In the genomic region with DNA sequence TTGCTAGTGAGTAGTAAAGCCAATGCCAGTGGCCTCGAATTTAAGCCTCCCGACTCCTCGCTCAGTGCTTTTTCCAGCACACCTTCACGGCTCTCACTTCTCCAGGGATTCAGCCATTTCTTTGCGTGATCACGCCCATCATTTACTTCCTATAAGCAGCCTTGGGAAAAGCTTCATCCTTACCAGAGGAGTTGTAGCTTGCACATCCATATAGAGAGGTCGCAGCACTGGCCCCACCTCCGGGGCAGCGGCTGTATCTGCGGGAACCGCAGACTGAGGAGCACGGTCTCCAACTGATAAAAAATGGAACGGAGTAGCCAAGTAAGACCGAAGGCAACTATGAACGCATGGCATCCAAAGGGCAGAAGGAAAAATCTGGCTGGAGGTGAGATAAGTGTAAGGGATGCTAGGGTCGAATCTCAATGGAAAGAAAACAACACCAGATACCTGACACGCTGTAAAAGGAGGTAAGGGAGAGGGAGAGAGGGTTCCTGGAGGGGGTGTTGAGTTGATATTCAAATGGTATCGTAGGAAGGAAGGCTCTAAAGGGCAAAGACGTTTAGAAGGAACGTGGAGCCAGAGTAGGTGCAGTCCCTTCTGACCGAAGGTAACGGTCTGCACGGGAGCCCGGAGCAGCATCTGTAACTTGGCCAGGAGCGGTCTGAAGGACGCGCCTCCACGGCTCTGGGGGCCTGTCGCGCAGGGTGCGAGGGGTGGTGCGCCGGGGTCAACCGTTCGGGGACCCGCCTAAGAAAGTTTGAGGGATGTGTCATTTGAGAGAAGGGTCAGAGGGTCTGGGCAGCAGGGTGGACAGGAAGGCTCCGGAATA, we compare ENCODE assay signal across 2 cellular contexts.
TF ChIP-seq lines count a peak whose summit lies in the region.

No MANE protein-coding gene starts in this region.

TF ChIP-seq in HEK293, 187 proteins besides CTCF, POLR2A, EP300 and RAD21 (continues in another document):
- TF ChIP-seq, protein P1, sequence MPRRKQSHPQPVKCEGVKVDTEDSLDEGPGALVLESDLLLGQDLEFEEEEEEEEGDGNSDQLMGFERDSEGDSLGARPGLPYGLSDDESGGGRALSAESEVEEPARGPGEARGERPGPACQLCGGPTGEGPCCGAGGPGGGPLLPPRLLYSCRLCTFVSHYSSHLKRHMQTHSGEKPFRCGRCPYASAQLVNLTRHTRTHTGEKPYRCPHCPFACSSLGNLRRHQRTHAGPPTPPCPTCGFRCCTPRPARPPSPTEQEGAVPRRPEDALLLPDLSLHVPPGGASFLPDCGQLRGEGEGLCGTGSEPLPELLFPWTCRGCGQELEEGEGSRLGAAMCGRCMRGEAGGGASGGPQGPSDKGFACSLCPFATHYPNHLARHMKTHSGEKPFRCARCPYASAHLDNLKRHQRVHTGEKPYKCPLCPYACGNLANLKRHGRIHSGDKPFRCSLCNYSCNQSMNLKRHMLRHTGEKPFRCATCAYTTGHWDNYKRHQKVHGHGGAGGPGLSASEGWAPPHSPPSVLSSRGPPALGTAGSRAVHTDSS (tag by site-specific recombination; IDR thresholded peaks at IDR 0.05) = no peak
- TF ChIP-seq ZNF155 (tag by site-specific recombination; IDR thresholded peaks at IDR 0.05) (no peak), ZNF791 (tag by site-specific recombination; IDR thresholded peaks at IDR 0.05) (no peak), ZNF19 (tag by site-specific recombination; IDR thresholded peaks at IDR 0.05; ENCODE audit: low read depth) (no peak), KLF9 (tag by site-specific recombination; IDR thresholded peaks at IDR 0.05; ENCODE audit: low read depth) (peak; percentile 11; the same call in 1 of the 2 replicates), ZNF692 (tag by site-specific recombination; IDR thresholded peaks at IDR 0.05) (peak; percentile 48; the same call in 1 of the 2 replicates), ZNF785 (tag by site-specific recombination; IDR thresholded peaks at IDR 0.05) (no peak), ZNF16 (tag by site-specific recombination; IDR thresholded peaks at IDR 0.05; ENCODE audit: low read depth) (no peak), ZNF391 (tag by site-specific recombination; IDR thresholded peaks at IDR 0.05; ENCODE audit: borderline replicate concordance, low read depth) (no peak), ZNF121 (tag by site-specific recombination; IDR thresholded peaks at IDR 0.05) (no peak), ZNF624 (tag by site-specific recombination; IDR thresholded peaks at IDR 0.05) (no peak), ZFP41 (tag by site-specific recombination; IDR thresholded peaks at IDR 0.05; ENCODE audit: borderline replicate concordance) (no peak), ZNF677 (tag by site-specific recombination; IDR thresholded peaks at IDR 0.05) (no peak), ZBTB48 (tag by site-specific recombination; IDR thresholded peaks at IDR 0.05) (peak; percentile 69; the same call in 1 of the 2 replicates)
- TF ChIP-seq, protein P2, sequence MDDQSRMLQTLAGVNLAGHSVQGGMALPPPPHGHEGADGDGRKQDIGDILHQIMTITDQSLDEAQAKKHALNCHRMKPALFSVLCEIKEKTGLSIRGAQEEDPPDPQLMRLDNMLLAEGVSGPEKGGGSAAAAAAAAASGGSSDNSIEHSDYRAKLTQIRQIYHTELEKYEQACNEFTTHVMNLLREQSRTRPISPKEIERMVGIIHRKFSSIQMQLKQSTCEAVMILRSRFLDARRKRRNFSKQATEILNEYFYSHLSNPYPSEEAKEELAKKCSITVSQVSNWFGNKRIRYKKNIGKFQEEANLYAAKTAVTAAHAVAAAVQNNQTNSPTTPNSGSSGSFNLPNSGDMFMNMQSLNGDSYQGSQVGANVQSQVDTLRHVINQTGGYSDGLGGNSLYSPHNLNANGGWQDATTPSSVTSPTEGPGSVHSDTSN (CRISPR knock-in tag; IDR thresholded peaks at IDR 0.05) = no peak
- TF ChIP-seq, protein P3, sequence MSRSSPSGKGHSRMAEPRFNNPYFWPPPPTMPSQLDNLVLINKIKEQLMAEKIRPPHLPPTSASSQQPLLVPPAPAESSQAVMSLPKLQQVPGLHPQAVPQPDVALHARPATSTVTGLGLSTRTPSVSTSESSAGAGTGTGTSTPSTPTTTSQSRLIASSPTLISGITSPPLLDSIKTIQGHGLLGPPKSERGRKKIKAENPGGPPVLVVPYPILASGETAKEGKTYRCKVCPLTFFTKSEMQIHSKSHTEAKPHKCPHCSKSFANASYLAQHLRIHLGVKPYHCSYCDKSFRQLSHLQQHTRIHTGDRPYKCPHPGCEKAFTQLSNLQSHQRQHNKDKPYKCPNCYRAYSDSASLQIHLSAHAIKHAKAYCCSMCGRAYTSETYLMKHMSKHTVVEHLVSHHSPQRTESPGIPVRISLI (tag by site-specific recombination; IDR thresholded peaks at IDR 0.05) = no peak

TF ChIP-seq in HepG2, 621 proteins besides CTCF, POLR2A, EP300 and RAD21 (continues in another document):
- TF ChIP-seq, protein P4, sequence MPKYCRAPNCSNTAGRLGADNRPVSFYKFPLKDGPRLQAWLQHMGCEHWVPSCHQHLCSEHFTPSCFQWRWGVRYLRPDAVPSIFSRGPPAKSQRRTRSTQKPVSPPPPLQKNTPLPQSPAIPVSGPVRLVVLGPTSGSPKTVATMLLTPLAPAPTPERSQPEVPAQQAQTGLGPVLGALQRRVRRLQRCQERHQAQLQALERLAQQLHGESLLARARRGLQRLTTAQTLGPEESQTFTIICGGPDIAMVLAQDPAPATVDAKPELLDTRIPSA (CRISPR knock-in tag; IDR thresholded peaks at IDR 0.05; ENCODE audit: borderline replicate concordance) = no peak
- TF ChIP-seq, protein P5, sequence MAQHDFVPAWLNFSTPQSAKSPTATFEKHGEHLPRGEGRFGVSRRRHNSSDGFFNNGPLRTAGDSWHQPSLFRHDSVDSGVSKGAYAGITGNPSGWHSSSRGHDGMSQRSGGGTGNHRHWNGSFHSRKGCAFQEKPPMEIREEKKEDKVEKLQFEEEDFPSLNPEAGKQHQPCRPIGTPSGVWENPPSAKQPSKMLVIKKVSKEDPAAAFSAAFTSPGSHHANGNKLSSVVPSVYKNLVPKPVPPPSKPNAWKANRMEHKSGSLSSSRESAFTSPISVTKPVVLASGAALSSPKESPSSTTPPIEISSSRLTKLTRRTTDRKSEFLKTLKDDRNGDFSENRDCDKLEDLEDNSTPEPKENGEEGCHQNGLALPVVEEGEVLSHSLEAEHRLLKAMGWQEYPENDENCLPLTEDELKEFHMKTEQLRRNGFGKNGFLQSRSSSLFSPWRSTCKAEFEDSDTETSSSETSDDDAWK (CRISPR knock-in tag; IDR thresholded peaks at IDR 0.05) = no peak
- TF ChIP-seq, protein P6, sequence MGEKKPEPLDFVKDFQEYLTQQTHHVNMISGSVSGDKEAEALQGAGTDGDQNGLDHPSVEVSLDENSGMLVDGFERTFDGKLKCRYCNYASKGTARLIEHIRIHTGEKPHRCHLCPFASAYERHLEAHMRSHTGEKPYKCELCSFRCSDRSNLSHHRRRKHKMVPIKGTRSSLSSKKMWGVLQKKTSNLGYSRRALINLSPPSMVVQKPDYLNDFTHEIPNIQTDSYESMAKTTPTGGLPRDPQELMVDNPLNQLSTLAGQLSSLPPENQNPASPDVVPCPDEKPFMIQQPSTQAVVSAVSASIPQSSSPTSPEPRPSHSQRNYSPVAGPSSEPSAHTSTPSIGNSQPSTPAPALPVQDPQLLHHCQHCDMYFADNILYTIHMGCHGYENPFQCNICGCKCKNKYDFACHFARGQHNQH (CRISPR knock-in tag; IDR thresholded peaks at IDR 0.05) = no peak
- 0 out of 2 replicates have a peak, but pooled peaks have one; percentile 16 for TF ChIP-seq ZNF101 (CRISPR knock-in tag; IDR thresholded peaks at IDR 0.05; ENCODE audit: borderline replicate concordance, low read depth)
- TF ChIP-seq, protein P7, sequence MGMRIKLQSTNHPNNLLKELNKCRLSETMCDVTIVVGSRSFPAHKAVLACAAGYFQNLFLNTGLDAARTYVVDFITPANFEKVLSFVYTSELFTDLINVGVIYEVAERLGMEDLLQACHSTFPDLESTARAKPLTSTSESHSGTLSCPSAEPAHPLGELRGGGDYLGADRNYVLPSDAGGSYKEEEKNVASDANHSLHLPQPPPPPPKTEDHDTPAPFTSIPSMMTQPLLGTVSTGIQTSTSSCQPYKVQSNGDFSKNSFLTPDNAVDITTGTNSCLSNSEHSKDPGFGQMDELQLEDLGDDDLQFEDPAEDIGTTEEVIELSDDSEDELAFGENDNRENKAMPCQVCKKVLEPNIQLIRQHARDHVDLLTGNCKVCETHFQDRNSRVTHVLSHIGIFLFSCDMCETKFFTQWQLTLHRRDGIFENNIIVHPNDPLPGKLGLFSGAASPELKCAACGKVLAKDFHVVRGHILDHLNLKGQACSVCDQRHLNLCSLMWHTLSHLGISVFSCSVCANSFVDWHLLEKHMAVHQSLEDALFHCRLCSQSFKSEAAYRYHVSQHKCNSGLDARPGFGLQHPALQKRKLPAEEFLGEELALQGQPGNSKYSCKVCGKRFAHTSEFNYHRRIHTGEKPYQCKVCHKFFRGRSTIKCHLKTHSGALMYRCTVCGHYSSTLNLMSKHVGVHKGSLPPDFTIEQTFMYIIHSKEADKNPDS (CRISPR knock-in tag; IDR thresholded peaks at IDR 0.05) = no peak
- peak in 1 of 2 experiments; percentile 36; a peak in 1 of 4 replicates for TF ChIP-seq NR2F1 (CRISPR knock-in tag; IDR thresholded peaks at IDR 0.05)
- no peak for TF ChIP-seq RBAK (CRISPR knock-in tag; IDR thresholded peaks at IDR 0.05)
- peak; percentile 80 for TF ChIP-seq ZSCAN22 (CRISPR knock-in tag; IDR thresholded peaks at IDR 0.05)
- TF ChIP-seq, protein P2 (CRISPR knock-in tag; IDR thresholded peaks at IDR 0.05; ENCODE audit: borderline replicate concordance) = no peak
- no peak; the same call in 1 of the 2 replicates for TF ChIP-seq NFKB2 (CRISPR knock-in tag; IDR thresholded peaks at IDR 0.05; ENCODE audit: borderline replicate concordance)
- TF ChIP-seq, protein P8, sequence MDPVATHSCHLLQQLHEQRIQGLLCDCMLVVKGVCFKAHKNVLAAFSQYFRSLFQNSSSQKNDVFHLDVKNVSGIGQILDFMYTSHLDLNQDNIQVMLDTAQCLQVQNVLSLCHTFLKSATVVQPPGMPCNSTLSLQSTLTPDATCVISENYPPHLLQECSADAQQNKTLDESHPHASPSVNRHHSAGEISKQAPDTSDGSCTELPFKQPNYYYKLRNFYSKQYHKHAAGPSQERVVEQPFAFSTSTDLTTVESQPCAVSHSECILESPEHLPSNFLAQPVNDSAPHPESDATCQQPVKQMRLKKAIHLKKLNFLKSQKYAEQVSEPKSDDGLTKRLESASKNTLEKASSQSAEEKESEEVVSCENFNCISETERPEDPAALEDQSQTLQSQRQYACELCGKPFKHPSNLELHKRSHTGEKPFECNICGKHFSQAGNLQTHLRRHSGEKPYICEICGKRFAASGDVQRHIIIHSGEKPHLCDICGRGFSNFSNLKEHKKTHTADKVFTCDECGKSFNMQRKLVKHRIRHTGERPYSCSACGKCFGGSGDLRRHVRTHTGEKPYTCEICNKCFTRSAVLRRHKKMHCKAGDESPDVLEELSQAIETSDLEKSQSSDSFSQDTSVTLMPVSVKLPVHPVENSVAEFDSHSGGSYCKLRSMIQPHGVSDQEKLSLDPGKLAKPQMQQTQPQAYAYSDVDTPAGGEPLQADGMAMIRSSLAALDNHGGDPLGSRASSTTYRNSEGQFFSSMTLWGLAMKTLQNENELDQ (CRISPR knock-in tag; IDR thresholded peaks at IDR 0.05; ENCODE audit: borderline replicate concordance) = no peak
- TF ChIP-seq ZNF616 (CRISPR knock-in tag; IDR thresholded peaks at IDR 0.05; ENCODE audit: low read depth) = no peak; the same call in 1 of the 2 replicates
- TF ChIP-seq ZNF337 (CRISPR knock-in tag; IDR thresholded peaks at IDR 0.05; ENCODE audit: borderline replicate concordance, low read depth) = no peak
- no peak for TF ChIP-seq ATRX (CRISPR knock-in tag; IDR thresholded peaks at IDR 0.05; ENCODE audit: borderline replicate concordance)
- TF ChIP-seq, protein P9, sequence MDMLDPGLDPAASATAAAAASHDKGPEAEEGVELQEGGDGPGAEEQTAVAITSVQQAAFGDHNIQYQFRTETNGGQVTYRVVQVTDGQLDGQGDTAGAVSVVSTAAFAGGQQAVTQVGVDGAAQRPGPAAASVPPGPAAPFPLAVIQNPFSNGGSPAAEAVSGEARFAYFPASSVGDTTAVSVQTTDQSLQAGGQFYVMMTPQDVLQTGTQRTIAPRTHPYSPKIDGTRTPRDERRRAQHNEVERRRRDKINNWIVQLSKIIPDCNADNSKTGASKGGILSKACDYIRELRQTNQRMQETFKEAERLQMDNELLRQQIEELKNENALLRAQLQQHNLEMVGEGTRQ (IDR thresholded peaks at IDR 0.05; ENCODE audit: low read depth, low read length) = no peak
- TF ChIP-seq, protein P9 (CRISPR knock-in tag; IDR thresholded peaks at IDR 0.05; ENCODE audit: borderline replicate concordance) = no peak
- TF ChIP-seq KDM2A (CRISPR knock-in tag; IDR thresholded peaks at IDR 0.05; ENCODE audit: borderline replicate concordance, low read depth) = no peak
- no peak for TF ChIP-seq HNRNPK (IDR thresholded peaks at IDR 0.05; ENCODE audit: low read depth, low read length, poor library complexity, severe bottlenecking)
- no peak for TF ChIP-seq E2F2 (CRISPR knock-in tag; IDR thresholded peaks at IDR 0.05; ENCODE audit: borderline replicate concordance)
- TF ChIP-seq SETDB1 (CRISPR knock-in tag; IDR thresholded peaks at IDR 0.05; ENCODE audit: borderline replicate concordance) = no peak
- TF ChIP-seq RBFOX2 (IDR thresholded peaks at IDR 0.05; ENCODE audit: low read depth, low read length) = no peak
- peak; percentile 92 for TF ChIP-seq ZNF570 (CRISPR knock-in tag; IDR thresholded peaks at IDR 0.05; ENCODE audit: borderline replicate concordance)
